Comparison of ENCODE assay signal across 10 cellular contexts in the genomic region with DNA sequence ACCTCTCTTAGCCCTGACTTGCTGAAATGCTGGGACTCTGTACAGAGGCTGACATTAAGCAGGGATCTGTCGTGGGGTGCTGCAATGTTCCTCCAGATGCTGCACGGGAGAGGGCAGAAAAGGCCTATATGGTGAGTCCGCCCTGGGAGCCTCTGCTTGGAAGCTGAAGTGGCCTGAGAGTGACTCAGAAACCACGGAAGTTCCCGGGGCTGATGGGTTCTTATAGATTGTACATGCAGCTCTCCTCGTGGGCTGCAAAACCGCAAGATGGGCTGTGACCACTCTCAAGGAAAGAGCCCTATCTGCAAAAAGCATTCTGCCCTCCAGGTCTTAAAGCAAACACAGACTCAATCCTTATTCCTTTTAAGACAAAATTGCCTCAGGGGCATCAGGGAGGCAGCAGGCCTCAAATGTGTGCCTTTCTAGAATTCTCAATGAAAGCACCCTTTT. TPM values are rescaled to one million over a fixed set of nuclear protein-coding genes. Genes with fewer than 3 reads are reported as not detected.
DNase-seq lines count a peak whose midpoint lies in the region; ATAC-seq and TF ChIP-seq lines count a peak whose summit lies in the region.
"Had no signal": no experiment of that assay in that cellular context is flagged by ENCODE, and none has a peak within 500 bp of the region (broad histone marks: within the 10 kb centered on the region; RNA-seq: fewer than 3 reads in every experiment).

No MANE protein-coding gene starts in this region.

- no peak for TF ChIP-seq CTCF in AG04450 (IDR thresholded peaks at IDR 0.05; ENCODE audit: low read depth, low read length)

- POLR2A ChIA-PET in AG04450 (lab: Yijun Ruan, JAX), result no interaction called here

- H3K27ac ChIP-seq in AG04450 (ENCODE audit: low read depth, low read length) (peak overlapping the region; percentile 84), GM23248 (peak overlapping the region; percentile 54)

- no peaks in the 10 kb centered on the region for H3K9me2 ChIP-seq in GM23248 (ENCODE audit: insufficient read depth)

- peaks cover 39% of the 10 kb centered on the region for H3F3A ChIP-seq in GM23248 (ENCODE audit: insufficient read depth)

- H3K27me3 ChIP-seq in AG04450 (ENCODE audit: control insufficient read depth, insufficient read depth, low read length) (no peaks in the 10 kb centered on the region), GM23248 (replicated peaks; ENCODE audit: insufficient read depth) (no peaks in the 10 kb centered on the region)

- H3K4me1 ChIP-seq in GM23248 (ENCODE audit: insufficient read depth), result peaks cover 40% of the 10 kb centered on the region

- H3K79me2 ChIP-seq in GM23248 (ENCODE audit: insufficient read depth), result no peaks in the 10 kb centered on the region

- in situ Hi-C loops in GM23248 (cut with MboI), result no loop called here

- no peaks in the 10 kb centered on the region for H3K9me3 ChIP-seq in AG04450 (ENCODE audit: control insufficient read depth, insufficient read depth, low read length)
- no peaks in the 10 kb centered on the region for H3K9me3 ChIP-seq in GM23248 (ENCODE audit: low read depth)

- H3K36me3 ChIP-seq in GM23248 (ENCODE audit: low read depth), result no peaks in the 10 kb centered on the region

- ATAC-seq in HG03159 (IDR thresholded peaks at IDR 0.05; ENCODE audit: unreplicated experiment) (no peak), GM21526 (IDR thresholded peaks at IDR 0.05; ENCODE audit: low FRiP score, unreplicated experiment) (no peak), HG02970 (IDR thresholded peaks at IDR 0.05; ENCODE audit: low FRiP score, unreplicated experiment) (no peak)
- ATAC-seq: sciatic nerve had no signal

- H3K4me3 ChIP-seq in AG04450 (ENCODE audit: low read depth, low read length) (no peak overlapping the region), GM23248 (no peak overlapping the region)

- no peak overlapping the region; the same call in 1 of the 2 replicates for H3K9ac ChIP-seq in GM23248

- H4K20me1 ChIP-seq in GM23248 (ENCODE audit: insufficient read depth), result no peaks in the 10 kb centered on the region

- 44 to 49% methylated on average over 7 of the region's 7 CpGs for WGBS in GM23248 (ENCODE audit: low coverage in 1 of 2, low lambda C conversion rate in 2 of 2, missing lambda C conversion rate in 2 of 2), 2 experiments

- peak; percentile 61 for DNase-seq in AG04450 (ENCODE audit: low read depth, low spot score)
- DNase-seq in GM23248, result peak; percentile 90
- DNase-seq in SKM-1 treated with dmso at 0.1 percent for 144 hours (lab: John Stamatoyannopoulos, UW; ENCODE audit: unreplicated experiment), result peak; percentile 32
- DNase-seq in foreskin melanocyte, result peak; percentile 92
- DNase-seq in HuH-7 (ENCODE audit: low spot score), result no peak

- H3K4me2 ChIP-seq in GM23248 (ENCODE audit: unreplicated experiment), result no peak overlapping the region

- no peak overlapping the region for H2AFZ ChIP-seq in GM23248

- CTCF ChIA-PET in AG04450 (lab: Charles Lee), result no interaction called here

RNA-seq across cellular contexts. Expression of a gene that starts 5.8 kb away (rescaled TPM):
- polyA plus RNA-seq in AG04450 (2011; rRNA removed) (24.4 and 25.1 TPM in 2 replicates), GM23248 (2016; fragmentation: Nextera tagmentation; extraction: Ambion mirVana) (33.3 and 33.4 TPM in 2 replicates)
- polyA minus RNA-seq in AG04450 (2011; rRNA and poly(A)+ RNA removed), result 30.1 and 43.1 TPM in 2 replicates
- 23.2 and 57.7 TPM in 2 replicates for total RNA-seq in GM23248 (2014; rRNA removed; shearing (Covaris generic))

RNA-seq across cellular contexts. Expression of a gene that starts 27.6 kb away (rescaled TPM):
- polyA plus RNA-seq in AG04450 (2011; rRNA removed), result 0.11 and 0.45 TPM in 2 replicates
- not detected in 2 replicates for polyA minus RNA-seq in AG04450 (2011; rRNA and poly(A)+ RNA removed)
- 0.32 TPM in 1 of 2 replicates, not detected in the other for total RNA-seq in GM23248 (2014; rRNA removed; shearing (Covaris generic))
- 0.80 and 1.1 TPM in 2 replicates for polyA plus RNA-seq in GM23248 (2016; fragmentation: Nextera tagmentation; extraction: Ambion mirVana)

RNA-seq across cellular contexts. Expression of a gene that starts 42.3 kb away (rescaled TPM):
- not detected in 2 replicates for polyA plus RNA-seq in AG04450 (2011; rRNA removed)
- not detected in 2 replicates for polyA minus RNA-seq in AG04450 (2011; rRNA and poly(A)+ RNA removed)
- total RNA-seq in GM23248 (2014; rRNA removed; shearing (Covaris generic)), result 0.51 and 2.2 TPM in 2 replicates
- 2.6 and 2.8 TPM in 2 replicates for polyA plus RNA-seq in GM23248 (2016; fragmentation: Nextera tagmentation; extraction: Ambion mirVana)
- total RNA-seq: glomerular endothelial cell, sciatic nerve had no signal

RNA-seq across cellular contexts. Expression of a gene that starts 51.8 kb away (rescaled TPM):
- not detected in 2 replicates for polyA plus RNA-seq in AG04450 (2011; rRNA removed)
- polyA minus RNA-seq in AG04450 (2011; rRNA and poly(A)+ RNA removed), result not detected in 2 replicates
- not detected in 2 replicates for total RNA-seq in GM23248 (2014; rRNA removed; shearing (Covaris generic))
- polyA plus RNA-seq in GM23248 (2016; fragmentation: Nextera tagmentation; extraction: Ambion mirVana), result not detected in 2 replicates
- total RNA-seq: glomerular endothelial cell, sciatic nerve had no signal
